In the genomic region with DNA sequence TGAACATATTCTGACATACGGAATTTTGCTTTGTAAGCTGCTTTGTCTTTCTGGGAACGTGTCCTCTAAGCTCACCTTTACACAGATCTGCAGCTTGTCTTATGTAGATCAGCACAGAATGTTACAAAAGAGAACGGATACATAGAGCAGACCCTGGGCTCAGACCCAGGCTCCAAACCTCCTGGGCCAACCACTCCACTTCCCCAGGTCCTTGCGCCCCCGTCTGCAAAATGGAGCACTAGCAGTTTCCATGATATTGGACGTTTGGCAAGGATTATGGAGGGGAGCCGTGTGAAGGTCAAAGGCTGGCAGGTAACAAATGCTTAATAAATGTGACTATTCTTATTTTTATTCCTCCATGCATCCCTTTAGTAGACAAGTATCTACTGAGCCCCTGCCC, we compare ENCODE assay signal across 1 cellular context.
TF ChIP-seq lines count a peak whose summit lies in the region.

No MANE protein-coding gene starts in this region.

TF ChIP-seq in SK-N-SH treated with all-trans-retinoic acid at 6 μM for 48 hours, 23 proteins besides CTCF, POLR2A, EP300 and RAD21 (continued from another document):
- TF ChIP-seq CSDC2 (CRISPR knock-in tag; IDR thresholded peaks at IDR 0.05) = no peak
- TF ChIP-seq ZC3H10 (CRISPR knock-in tag; IDR thresholded peaks at IDR 0.05) = no peak
- no peak for TF ChIP-seq ZNF565 (CRISPR knock-in tag; conservative IDR thresholded peaks at IDR 0.05; ENCODE audit: low read depth)
- TF ChIP-seq, protein P1, sequence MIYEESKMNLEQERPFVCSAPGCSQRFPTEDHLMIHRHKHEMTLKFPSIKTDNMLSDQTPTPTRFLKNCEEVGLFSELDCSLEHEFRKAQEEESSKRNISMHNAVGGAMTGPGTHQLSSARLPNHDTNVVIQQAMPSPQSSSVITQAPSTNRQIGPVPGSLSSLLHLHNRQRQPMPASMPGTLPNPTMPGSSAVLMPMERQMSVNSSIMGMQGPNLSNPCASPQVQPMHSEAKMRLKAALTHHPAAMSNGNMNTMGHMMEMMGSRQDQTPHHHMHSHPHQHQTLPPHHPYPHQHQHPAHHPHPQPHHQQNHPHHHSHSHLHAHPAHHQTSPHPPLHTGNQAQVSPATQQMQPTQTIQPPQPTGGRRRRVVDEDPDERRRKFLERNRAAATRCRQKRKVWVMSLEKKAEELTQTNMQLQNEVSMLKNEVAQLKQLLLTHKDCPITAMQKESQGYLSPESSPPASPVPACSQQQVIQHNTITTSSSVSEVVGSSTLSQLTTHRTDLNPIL (CRISPR knock-in tag; IDR thresholded peaks at IDR 0.05; ENCODE audit: low read depth) = no peak
